In the genomic region with DNA sequence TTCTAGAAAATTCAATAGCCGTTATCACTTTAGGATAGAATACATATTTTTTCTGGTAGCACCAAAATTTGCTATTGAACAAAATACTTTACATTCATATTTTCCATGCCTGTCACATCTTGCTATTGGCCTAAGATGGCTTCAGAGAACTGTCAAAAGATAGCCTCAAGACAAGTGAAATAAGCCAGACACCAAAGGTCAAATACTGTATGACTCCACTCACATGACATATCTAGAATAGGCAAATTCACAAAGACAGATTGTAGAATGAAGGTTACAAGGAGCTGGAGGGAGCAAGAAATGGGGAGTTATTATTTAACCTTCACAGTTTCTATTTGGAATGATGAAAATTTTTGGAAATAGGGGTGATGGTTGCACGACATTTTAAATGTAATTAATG, we compare ENCODE assay signal across 32 cellular contexts.
"Had no signal": no experiment of that assay in that cellular context is flagged by ENCODE, and none has a peak within 500 bp of the region (broad histone marks: within the 10 kb centered on the region; RNA-seq: fewer than 3 reads in every experiment).

No MANE protein-coding gene starts in this region.

- H3K36me3 ChIP-seq: brain microvascular endothelial cell, esophagus squamous epithelium, heart left ventricle had no signal

- H3K27ac Mint-ChIP-seq: activated CD4-positive, alpha-beta memory T cell treated with anti-CD3 and anti-CD28 coated beads for 36 hours; activated CD4-positive, alpha-beta T cell treated with anti-CD3 and anti-CD28 coated beads for 36 hours; activated CD4-positive, alpha-beta T cell treated with anti-CD3 and anti-CD28 coated beads, Interleukin-2, amount 10 ng/mL, durations not matched to agents 24 days and 14 days; activated CD8-positive, alpha-beta memory T cell treated with anti-CD3 and anti-CD28 coated beads, Interleukin-2, amount 10 ng/mL, durations not matched to agents 7 days and 5 days; activated CD8-positive, alpha-beta T cell treated with anti-CD3 and anti-CD28 coated beads, Interleukin-2, amount 10 ng/mL, durations not matched to agents 7 days and 5 days; activated naive CD8-positive, alpha-beta T cell; activated T-cell treated with anti-CD3 and anti-CD28 coated beads, Interleukin-2, amount 50 U/mL, for 24 hours; activated T-cell treated with anti-CD3 and anti-CD28 coated beads, Interleukin-2, amount 50 U/mL, for 72 hours; activated T-helper 17 cell treated with anti-CD3 and anti-CD28 coated beads, Interleukin-2, amount 50 U/mL, for 72 hours had no signal

- FAIRE-seq: astrocyte, bronchial epithelial cell, colon, endometrium, endothelial cell of umbilical vein, frontal cortex had no signal

- H3K9me3 ChIP-seq: esophagus squamous epithelium had no signal

- H3K4me1 ChIP-seq: esophagus squamous epithelium had no signal

- H3K36me3 Mint-ChIP-seq: activated CD4-positive, alpha-beta memory T cell treated with anti-CD3 and anti-CD28 coated beads for 36 hours; activated CD8-positive, alpha-beta memory T cell treated with anti-CD3 and anti-CD28 coated beads, Interleukin-2, amount 10 ng/mL, durations not matched to agents 7 days and 5 days; activated naive CD8-positive, alpha-beta T cell had no signal

- H3K4me1 Mint-ChIP-seq: activated CD4-positive, alpha-beta T cell treated with anti-CD3 and anti-CD28 coated beads for 36 hours; activated CD4-positive, alpha-beta T cell treated with anti-CD3 and anti-CD28 coated beads, Interleukin-2, amount 10 ng/mL, durations not matched to agents 24 days and 14 days; activated CD8-positive, alpha-beta memory T cell treated with anti-CD3 and anti-CD28 coated beads, Interleukin-2, amount 10 ng/mL, durations not matched to agents 7 days and 5 days; activated T-helper 17 cell treated with anti-CD3 and anti-CD28 coated beads, Interleukin-2, amount 50 U/mL, for 72 hours had no signal

- H3K4me3 Mint-ChIP-seq: activated CD4-positive, alpha-beta memory T cell treated with anti-CD3 and anti-CD28 coated beads for 36 hours; activated CD4-positive, alpha-beta T cell treated with anti-CD3 and anti-CD28 coated beads for 36 hours; activated CD4-positive, alpha-beta T cell treated with anti-CD3 and anti-CD28 coated beads, Interleukin-2, amount 10 ng/mL, durations not matched to agents 24 days and 14 days; activated CD8-positive, alpha-beta memory T cell treated with anti-CD3 and anti-CD28 coated beads, Interleukin-2, amount 10 ng/mL, durations not matched to agents 7 days and 5 days; activated CD8-positive, alpha-beta T cell treated with anti-CD3 and anti-CD28 coated beads, Interleukin-2, amount 10 ng/mL, durations not matched to agents 7 days and 5 days; activated naive CD8-positive, alpha-beta T cell; activated T-cell treated with anti-CD3 and anti-CD28 coated beads, Interleukin-2, amount 50 U/mL, for 24 hours; activated T-cell treated with anti-CD3 and anti-CD28 coated beads, Interleukin-2, amount 50 U/mL, for 72 hours; activated T-helper 17 cell treated with anti-CD3 and anti-CD28 coated beads, Interleukin-2, amount 50 U/mL, for 72 hours had no signal

- H3K27ac ChIP-seq: brain microvascular endothelial cell, epithelial cell of prostate, esophagus squamous epithelium, heart left ventricle had no signal

- H3K27me3 Mint-ChIP-seq: activated CD4-positive, alpha-beta memory T cell treated with anti-CD3 and anti-CD28 coated beads for 36 hours; activated CD4-positive, alpha-beta T cell treated with anti-CD3 and anti-CD28 coated beads, Interleukin-2, amount 10 ng/mL, durations not matched to agents 24 days and 14 days; activated CD8-positive, alpha-beta memory T cell treated with anti-CD3 and anti-CD28 coated beads, Interleukin-2, amount 10 ng/mL, durations not matched to agents 7 days and 5 days; activated T-cell treated with anti-CD3 and anti-CD28 coated beads, Interleukin-2, amount 50 U/mL, for 24 hours had no signal

- H3K4me3 ChIP-seq: esophagus squamous epithelium, heart left ventricle had no signal

- H3K9me3 Mint-ChIP-seq: activated CD4-positive, alpha-beta memory T cell treated with anti-CD3 and anti-CD28 coated beads for 36 hours; activated CD4-positive, alpha-beta T cell treated with anti-CD3 and anti-CD28 coated beads, Interleukin-2, amount 10 ng/mL, durations not matched to agents 24 days and 14 days; activated T-cell treated with anti-CD3 and anti-CD28 coated beads, Interleukin-2, amount 50 U/mL, for 24 hours had no signal

- ATAC-seq: activated CD4-positive, alpha-beta T cell treated with anti-CD3 and anti-CD28 coated beads for 36 hours; activated CD8-positive, alpha-beta memory T cell treated with anti-CD3 and anti-CD28 coated beads, Interleukin-2, amount 10 ng/mL, durations not matched to agents 7 days and 5 days; activated CD8-positive, alpha-beta T cell treated with anti-CD3 and anti-CD28 coated beads, Interleukin-2, amount 10 ng/mL, durations not matched to agents 7 days and 5 days; activated T-cell treated with anti-CD3 and anti-CD28 coated beads, Interleukin-2, amount 50 U/mL, for 72 hours; activated T-helper 17 cell treated with anti-CD3 and anti-CD28 coated beads, Interleukin-2, amount 50 U/mL, for 72 hours had no signal

- DNase-seq: activated CD4-positive, alpha-beta memory T cell treated with anti-CD3 and anti-CD28 coated beads for 36 hours; activated CD4-positive, alpha-beta T cell treated with anti-CD3 and anti-CD28 coated beads for 36 hours; activated CD4-positive, alpha-beta T cell treated with anti-CD3 and anti-CD28 coated beads, Interleukin-2, amount 10 ng/mL, durations not matched to agents 24 days and 14 days; activated CD4-positive, CD25-positive, alpha-beta regulatory T cell; activated CD4-positive, CD25-positive, alpha-beta regulatory T cell treated with anti-CD3 and anti-CD28 coated beads, Interleukin-2, amount 50 U/mL, for 72 hours; activated CD8-positive, alpha-beta memory T cell treated with anti-CD3 and anti-CD28 coated beads, Interleukin-2, amount 10 ng/mL, durations not matched to agents 7 days and 5 days; activated CD8-positive, alpha-beta memory T cell treated with anti-CD3 and anti-CD28 coated beads, Interleukin-2, amount 50 U/mL, for 4 hours; activated CD8-positive, alpha-beta T cell treated with anti-CD3 and anti-CD28 coated beads, Interleukin-2, amount 10 ng/mL, durations not matched to agents 7 days and 5 days; activated effector memory CD4-positive, alpha-beta T cell treated with Interleukin-2 at 50 U/mL for 16 hours; activated gamma-delta T cell treated with Interleukin-2 at 50 U/mL for 16 hours; activated naive CD4-positive, alpha-beta T cell treated with anti-CD3 and anti-CD28 coated beads, Interleukin-2, amount 50 U/mL, for 16 hours; activated naive CD4-positive, alpha-beta T cell treated with Interleukin-2 at 50 U/mL for 16 hours; activated T-cell treated with anti-CD3 and anti-CD28 coated beads, Interleukin-2, amount 50 U/mL, for 24 hours; activated T-cell treated with anti-CD3 and anti-CD28 coated beads, Interleukin-2, amount 50 U/mL, for 72 hours; amniotic stem cell; anterior cingulate cortex; brain microvascular endothelial cell; cortex of kidney; dermis blood vessel endothelial cell; effector CD4-positive, alpha-beta T cell; esophagus squamous epithelium; heart left ventricle; T-helper 2 cell had no signal

- H3K27me3 ChIP-seq: brain microvascular endothelial cell, esophagus squamous epithelium, heart left ventricle had no signal
